Comparison of ENCODE assay signal across 12 cellular contexts in genomic region chr11:112498701-112499100, GRCh38.
DNase-seq lines count a peak whose midpoint lies in the region; ATAC-seq, FAIRE-seq and TF ChIP-seq lines count a peak whose summit lies in the region.
"Had no signal": no experiment of that assay in that cellular context is flagged by ENCODE, and none has a peak within 500 bp of the region (broad histone marks: within the 10 kb centered on the region; RNA-seq: fewer than 3 reads in every experiment).

No MANE protein-coding gene starts in this region.

- no peak overlapping the region for H3K27ac Mint-ChIP-seq in natural killer cell
- H3K27ac Mint-ChIP-seq in CD4-positive, alpha-beta memory T cell: peak overlapping the region in 1 of 7 donors; percentile 39
- H3K27ac Mint-ChIP-seq in activated CD4-positive, alpha-beta memory T cell treated with anti-CD3 and anti-CD28 coated beads for 36 hours: no peak overlapping the region
- H3K27ac Mint-ChIP-seq: B cell; CD4-positive, alpha-beta T cell had no signal

- intact Hi-C loops in PC-3 (cut with micrococcal nuclease): no loop called here
- intact Hi-C loops in natural killer cell (cut with micrococcal nuclease): no loop called here
- intact Hi-C loops in ascending aorta (cut with DNase I): no loop called here
- intact Hi-C loops in CD4-positive, alpha-beta memory T cell (cut with micrococcal nuclease): no loop called here
- intact Hi-C loops in activated CD4-positive, alpha-beta memory T cell treated with anti-CD3 and anti-CD28 coated beads for 36 hours (cut with micrococcal nuclease): no loop called here

- no peak overlapping the region for H3K4me3 Mint-ChIP-seq in natural killer cell
- H3K4me3 Mint-ChIP-seq in CD4-positive, alpha-beta memory T cell: no peak overlapping the region
- no peak overlapping the region for H3K4me3 Mint-ChIP-seq in activated CD4-positive, alpha-beta memory T cell treated with anti-CD3 and anti-CD28 coated beads for 36 hours
- H3K4me3 Mint-ChIP-seq: B cell; CD4-positive, alpha-beta T cell had no signal

- no peaks in the 10 kb centered on the region for H3K9me3 ChIP-seq in PC-3 (ENCODE audit: low read length)
- no peaks in the 10 kb centered on the region for H3K9me3 ChIP-seq in ascending aorta
- no peaks in the 10 kb centered on the region for H3K9me3 ChIP-seq in CD4-positive, alpha-beta memory T cell (ENCODE audit: control insufficient read depth in 1 of 2, low read length in 2 of 2)
- H3K9me3 ChIP-seq: SJCRH30 had no signal

- no peaks in the 10 kb centered on the region for H4K20me1 ChIP-seq in PC-3 (ENCODE audit: low read length)

- TF ChIP-seq POLR2A in GM12892 (IDR thresholded peaks at IDR 0.05; ENCODE audit: low read depth, low read length): no peak

- H3K36me3 Mint-ChIP-seq in natural killer cell: no peaks in the 10 kb centered on the region
- H3K36me3 Mint-ChIP-seq in CD4-positive, alpha-beta memory T cell: no peaks in the 10 kb centered on the region
- H3K36me3 Mint-ChIP-seq in activated CD4-positive, alpha-beta memory T cell treated with anti-CD3 and anti-CD28 coated beads for 36 hours: no peaks in the 10 kb centered on the region

- BruUV-seq in PC-3 (replicated peaks; lab: Mats Ljungman, UMichigan): no TSS peak

- no peak for ATAC-seq in PC-3
- peak; percentile 70 for ATAC-seq in foreskin keratinocyte
- no peak for ATAC-seq in natural killer cell

- peak; percentile 54 for FAIRE-seq in GM12892 (lab: Jason Lieb, UNC)

- TF ChIP-seq CTCF in PC-3 (conservative IDR thresholded peaks at IDR 0.05; ENCODE audit: low read depth, low read length) (no peak), foreskin keratinocyte (conservative IDR thresholded peaks at IDR 0.05) (no peak), natural killer cell (IDR thresholded peaks at IDR 0.05) (no peak), ascending aorta (IDR thresholded peaks at IDR 0.05) (no peak)

- POLR2A ChIA-PET in PC-3 (lab: Charles Lee; ENCODE audit: unreplicated experiment): no interaction called here
- POLR2A ChIA-PET in CD4-positive, alpha-beta memory T cell (lab: Charles Lee; ENCODE audit: partially characterized antibody): interaction anchor here (1.5 kb wide), 1 partner anchor 57 kb away, joined by 3 read pairs; no protein-coding TSS in a partner anchor
- POLR2A ChIA-PET in activated CD4-positive, alpha-beta memory T cell treated with anti-CD3 and anti-CD28 coated beads for 36 hours (lab: Charles Lee): no interaction called here

- H3K36me3 ChIP-seq in PC-3 (ENCODE audit: low read depth, low read length): no peaks in the 10 kb centered on the region
- H3K36me3 ChIP-seq in ascending aorta: no peaks in the 10 kb centered on the region
- no peaks in the 10 kb centered on the region for H3K36me3 ChIP-seq in CD4-positive, alpha-beta memory T cell (ENCODE audit: insufficient read depth, low read length)
- H3K36me3 ChIP-seq: SJCRH30 had no signal

- H3K9me2 ChIP-seq in PC-3 (replicated peaks; ENCODE audit: low read length): no peaks in the 10 kb centered on the region

- no peak overlapping the region for H3K27ac ChIP-seq in PC-3 (ENCODE audit: low read length)
- no peak overlapping the region for H3K27ac ChIP-seq in foreskin keratinocyte
- H3K27ac ChIP-seq in ascending aorta: no peak overlapping the region
- H3K27ac ChIP-seq in CD4-positive, alpha-beta memory T cell (ENCODE audit: low read depth, low read length): no peak overlapping the region
- H3K27ac ChIP-seq: SJCRH30 had no signal

- CTCF ChIA-PET in PC-3 (lab: Charles Lee): no interaction called here
- CTCF ChIA-PET in CD4-positive, alpha-beta memory T cell (lab: Charles Lee; ENCODE audit: partially characterized antibody): interaction anchor here (1.5 kb wide), 1 partner anchor 57 kb away, joined by 3 read pairs; no protein-coding TSS in a partner anchor
- CTCF ChIA-PET in activated CD4-positive, alpha-beta memory T cell treated with anti-CD3 and anti-CD28 coated beads for 36 hours (lab: Charles Lee): no interaction called here

- H3K79me2 ChIP-seq in PC-3 (ENCODE audit: low read length): no peaks in the 10 kb centered on the region

- DNase-seq in GM12892 (ENCODE audit: insufficient read length) (no peak), PC-3 (peak; percentile 45), foreskin keratinocyte (peak in 1 of 2 donors; percentile 49), renal cortical epithelial cell (ENCODE audit: low read depth) (peak; percentile 91), natural killer cell (no peak), ascending aorta (ENCODE audit: low spot score in 2 of 2) (no peak)
- DNase-seq in CD4-positive, alpha-beta memory T cell: no peak
- no peak for DNase-seq in activated CD4-positive, alpha-beta memory T cell treated with anti-CD3 and anti-CD28 coated beads for 36 hours
- DNase-seq: CD4-positive, alpha-beta T cell; NCI-H1436; SJCRH30 had no signal

- H3K4me3 ChIP-seq in PC-3 (ENCODE audit: low read length) (no peak overlapping the region), ascending aorta (no peak overlapping the region)
- no peak overlapping the region for H3K4me3 ChIP-seq in CD4-positive, alpha-beta memory T cell (ENCODE audit: low read length in 2 of 2)
- H3K4me3 ChIP-seq: SJCRH30 had no signal

- H3F3A ChIP-seq in PC-3 (ENCODE audit: low read length, unreplicated experiment): no peaks in the 10 kb centered on the region

- H3K4me2 ChIP-seq in PC-3 (ENCODE audit: low read length): no peak overlapping the region

- no peaks in the 10 kb centered on the region for H3K9me3 Mint-ChIP-seq in natural killer cell
- no peaks in the 10 kb centered on the region for H3K9me3 Mint-ChIP-seq in CD4-positive, alpha-beta memory T cell
- H3K9me3 Mint-ChIP-seq in activated CD4-positive, alpha-beta memory T cell treated with anti-CD3 and anti-CD28 coated beads for 36 hours: no peaks in the 10 kb centered on the region
- H3K9me3 Mint-ChIP-seq: CD4-positive, alpha-beta T cell had no signal

- H3K4me1 ChIP-seq in PC-3 (ENCODE audit: insufficient read depth, low read length) (no peaks in the 10 kb centered on the region), foreskin keratinocyte (no peaks in the 10 kb centered on the region), ascending aorta (no peaks in the 10 kb centered on the region)
- no peaks in the 10 kb centered on the region for H3K4me1 ChIP-seq in CD4-positive, alpha-beta memory T cell (ENCODE audit: insufficient read depth, low read length)
- H3K4me1 ChIP-seq: SJCRH30 had no signal

- H2AFZ ChIP-seq in PC-3 (ENCODE audit: low read length): no peak overlapping the region

- H3K27me3 Mint-ChIP-seq in natural killer cell (ENCODE audit: low read depth in 2 of 2): peaks cover 10 to 19% of the 10 kb centered on the region in 2 donors
- peaks cover 1 to 4% of the 10 kb centered on the region in 2 donors for H3K27me3 Mint-ChIP-seq in CD4-positive, alpha-beta memory T cell
- no peaks in the 10 kb centered on the region for H3K27me3 Mint-ChIP-seq in activated CD4-positive, alpha-beta memory T cell treated with anti-CD3 and anti-CD28 coated beads for 36 hours
- H3K27me3 Mint-ChIP-seq: CD4-positive, alpha-beta T cell had no signal

- H3K9ac ChIP-seq in PC-3 (ENCODE audit: low read length): no peak overlapping the region

- H3K4me1 Mint-ChIP-seq in natural killer cell: no peaks in the 10 kb centered on the region
- peaks cover 0 to 1% (median 0%) of the 10 kb centered on the region in 4 donors for H3K4me1 Mint-ChIP-seq in CD4-positive, alpha-beta memory T cell
- no peaks in the 10 kb centered on the region for H3K4me1 Mint-ChIP-seq in activated CD4-positive, alpha-beta memory T cell treated with anti-CD3 and anti-CD28 coated beads for 36 hours (ENCODE audit: low read depth)
- H3K4me1 Mint-ChIP-seq: B cell had no signal

- H3K27me3 ChIP-seq in PC-3 (ENCODE audit: low read length): peaks cover 39% of the 10 kb centered on the region
- H3K27me3 ChIP-seq in foreskin keratinocyte: no peaks in the 10 kb centered on the region
- no peaks in the 10 kb centered on the region for H3K27me3 ChIP-seq in ascending aorta
- no peaks in the 10 kb centered on the region for H3K27me3 ChIP-seq in CD4-positive, alpha-beta memory T cell (ENCODE audit: insufficient read depth, low read length)
- H3K27me3 ChIP-seq: SJCRH30 had no signal

Comparison
In these comparisons a context has a peak if more than half of its experiments do, and no peak if none do; other contexts are left out.
1. DNase-seq: peak in PC-3 (single experiment) and renal cortical epithelial cell (single experiment); none in GM12892 (single experiment), natural killer cell (single experiment), ascending aorta (0 of 2), CD4-positive, alpha-beta memory T cell (0 of 5) and activated CD4-positive, alpha-beta memory T cell treated with anti-CD3 and anti-CD28 coated beads for 36 hours (single experiment).